Comparison of ENCODE assay signal across 11 cellular contexts in genomic region chr19:29667941-29668340, GRCh38. TPM values are rescaled to one million over a fixed set of nuclear protein-coding genes. Genes with fewer than 3 reads are reported as not detected.
A peak's percentile ranks its signal among the peaks of the same experiment; 100 is the strongest.
DNase-seq lines count a peak whose midpoint lies in the region; ATAC-seq and TF ChIP-seq lines count a peak whose summit lies in the region.
"Had no signal": no experiment of that assay in that cellular context is flagged by ENCODE, and none has a peak within 500 bp of the region (broad histone marks: within the 10 kb centered on the region; RNA-seq: fewer than 3 reads in every experiment).

No MANE protein-coding gene starts in this region.

- TF ChIP-seq CTCF in left ventricle myocardium inferior (IDR thresholded peaks at IDR 0.05; ENCODE audit: borderline replicate concordance) (peak; percentile 12), type B pancreatic cell (conservative IDR thresholded peaks at IDR 0.05) (no peak)

- CTCF ChIA-PET in activated CD8-positive, alpha-beta memory T cell treated with anti-CD3 and anti-CD28 coated beads, Interleukin-2, amount 10 ng/mL, durations not matched to agents 7 days and 5 days (lab: Charles Lee): interaction anchor here (0.7 to 12.5 kb wide), 13 partner anchors 12 to 102 kb away, joined by 3 to 196 read pairs (median 10); partner anchors contain the start of genes C19orf12 and POP4

- peak overlapping the region; percentile 98 for H3K4me3 ChIP-seq in left ventricle myocardium inferior

- DNase-seq in activated T-cell treated with anti-CD3 and anti-CD28 coated beads, Interleukin-2, amount 50 U/mL, for 1 hour: peak; percentile 71
- DNase-seq in activated T-cell treated with anti-CD3 and anti-CD28 coated beads for 4 hours (no peak), left ventricle myocardium inferior (no peak), type B pancreatic cell (ENCODE audit: extremely low spot score, unreplicated experiment) (no peak), middle frontal gyrus (ENCODE audit: extremely low spot score, low spot score) (no peak)
- DNase-seq in activated CD8-positive, alpha-beta memory T cell treated with anti-CD3 and anti-CD28 coated beads, Interleukin-2, amount 10 ng/mL, durations not matched to agents 7 days and 5 days: peak; percentile 87
- DNase-seq: BE2C had no signal

- H3K4me3 Mint-ChIP-seq in activated CD8-positive, alpha-beta memory T cell treated with anti-CD3 and anti-CD28 coated beads, Interleukin-2, amount 10 ng/mL, durations not matched to agents 7 days and 5 days: peak overlapping the region; percentile 85
- peak overlapping the region; percentile 76 for H3K4me3 Mint-ChIP-seq in type B pancreatic cell
- H3K4me3 Mint-ChIP-seq: dendritic cell treated with granulocyte-macrophage colony-stimulating factor and Interleukin-4, amounts not matched to agents 40 ng/mL and 50 ng/mL, for 4 days had no signal

- H3K36me3 Mint-ChIP-seq in activated CD8-positive, alpha-beta memory T cell treated with anti-CD3 and anti-CD28 coated beads, Interleukin-2, amount 10 ng/mL, durations not matched to agents 7 days and 5 days: peaks cover 44% of the 10 kb centered on the region
- H3K36me3 Mint-ChIP-seq in type B pancreatic cell: peaks cover 8% of the 10 kb centered on the region

- H3K36me3 ChIP-seq in left ventricle myocardium inferior: no peaks in the 10 kb centered on the region
- H3K36me3 ChIP-seq: BE2C had no signal

- H3K27me3 ChIP-seq in left ventricle myocardium inferior (ENCODE audit: low read depth): no peaks in the 10 kb centered on the region
- H3K27me3 ChIP-seq: BE2C had no signal

- peaks cover 98% of the 10 kb centered on the region for H3K4me1 ChIP-seq in left ventricle myocardium inferior
- H3K4me1 ChIP-seq: BE2C had no signal

- ATAC-seq in activated CD8-positive, alpha-beta memory T cell treated with anti-CD3 and anti-CD28 coated beads, Interleukin-2, amount 10 ng/mL, durations not matched to agents 7 days and 5 days: peak; percentile 23
- no peak for ATAC-seq in HG02885 (IDR thresholded peaks at IDR 0.05; ENCODE audit: poor library complexity, unreplicated experiment)
- ATAC-seq in GM19351 (IDR thresholded peaks at IDR 0.05; ENCODE audit: unreplicated experiment): no peak

- H3K27ac ChIP-seq in left ventricle myocardium inferior (replicated peaks): peak overlapping the region; percentile 98

- no peaks in the 10 kb centered on the region for H3K27me3 Mint-ChIP-seq in activated CD8-positive, alpha-beta memory T cell treated with anti-CD3 and anti-CD28 coated beads, Interleukin-2, amount 10 ng/mL, durations not matched to agents 7 days and 5 days
- H3K27me3 Mint-ChIP-seq in type B pancreatic cell: no peaks in the 10 kb centered on the region

- peaks cover 76% of the 10 kb centered on the region for H3K4me1 Mint-ChIP-seq in activated CD8-positive, alpha-beta memory T cell treated with anti-CD3 and anti-CD28 coated beads, Interleukin-2, amount 10 ng/mL, durations not matched to agents 7 days and 5 days
- H3K4me1 Mint-ChIP-seq in type B pancreatic cell (ENCODE audit: unreplicated experiment): peaks cover 31% of the 10 kb centered on the region

- H3K9me3 Mint-ChIP-seq in activated CD8-positive, alpha-beta memory T cell treated with anti-CD3 and anti-CD28 coated beads, Interleukin-2, amount 10 ng/mL, durations not matched to agents 7 days and 5 days (ENCODE audit: low read depth): no peaks in the 10 kb centered on the region
- no peaks in the 10 kb centered on the region for H3K9me3 Mint-ChIP-seq in type B pancreatic cell
- H3K9me3 Mint-ChIP-seq: dendritic cell treated with granulocyte-macrophage colony-stimulating factor and Interleukin-4, amounts not matched to agents 40 ng/mL and 50 ng/mL, for 4 days; nephron had no signal

- no peaks in the 10 kb centered on the region for H3K9me3 ChIP-seq in left ventricle myocardium inferior (replicated peaks)
- H3K9me3 ChIP-seq: BE2C had no signal

- H3K27ac Mint-ChIP-seq in activated CD8-positive, alpha-beta memory T cell treated with anti-CD3 and anti-CD28 coated beads, Interleukin-2, amount 10 ng/mL, durations not matched to agents 7 days and 5 days: peak overlapping the region; percentile 90
- no peak overlapping the region for H3K27ac Mint-ChIP-seq in type B pancreatic cell
- H3K27ac Mint-ChIP-seq: dendritic cell treated with granulocyte-macrophage colony-stimulating factor and Interleukin-4, amounts not matched to agents 40 ng/mL and 50 ng/mL, for 4 days had no signal

- intact Hi-C loops in left ventricle myocardium inferior (cut with micrococcal nuclease): no loop called here

RNA-seq across cellular contexts. Expression of gene PLEKHF1, which starts 2.7 kb away (rescaled TPM):
- 10 to 100 TPM; 42.4 to 64.1 TPM for total RNA-seq in activated CD8-positive, alpha-beta memory T cell treated with anti-CD3 and anti-CD28 coated beads, Interleukin-2, amount 10 ng/mL, durations not matched to agents 7 days and 5 days
- 27.8 TPM for total RNA-seq in left ventricle myocardium inferior
- total RNA-seq in type B pancreatic cell (ENCODE audit: low replicate concordance): 6.3 and 16.9 TPM in 2 replicates

RNA-seq across cellular contexts. Expression of gene C19orf12, which starts 47.1 kb away (rescaled TPM):
- 10 to 100 TPM; 43.6 to 44.1 TPM for total RNA-seq in activated CD8-positive, alpha-beta memory T cell treated with anti-CD3 and anti-CD28 coated beads, Interleukin-2, amount 10 ng/mL, durations not matched to agents 7 days and 5 days
- total RNA-seq in left ventricle myocardium inferior (48.6 TPM), type B pancreatic cell (ENCODE audit: low replicate concordance) (18.0 and 23.9 TPM in 2 replicates)

Comparison
In these comparisons a context has a peak if more than half of its experiments do, and no peak if none do; other contexts are left out.
1. DNase-seq: peak in activated T-cell treated with anti-CD3 and anti-CD28 coated beads, Interleukin-2, amount 50 U/mL, for 1 hour (single experiment) and activated CD8-positive, alpha-beta memory T cell treated with anti-CD3 and anti-CD28 coated beads, Interleukin-2, amount 10 ng/mL, durations not matched to agents 7 days and 5 days (single experiment); none in activated T-cell treated with anti-CD3 and anti-CD28 coated beads for 4 hours (single experiment), left ventricle myocardium inferior (single experiment), type B pancreatic cell (single experiment) and middle frontal gyrus (single experiment).